ENCODE assay signal across 1 cellular context in the genomic region with DNA sequence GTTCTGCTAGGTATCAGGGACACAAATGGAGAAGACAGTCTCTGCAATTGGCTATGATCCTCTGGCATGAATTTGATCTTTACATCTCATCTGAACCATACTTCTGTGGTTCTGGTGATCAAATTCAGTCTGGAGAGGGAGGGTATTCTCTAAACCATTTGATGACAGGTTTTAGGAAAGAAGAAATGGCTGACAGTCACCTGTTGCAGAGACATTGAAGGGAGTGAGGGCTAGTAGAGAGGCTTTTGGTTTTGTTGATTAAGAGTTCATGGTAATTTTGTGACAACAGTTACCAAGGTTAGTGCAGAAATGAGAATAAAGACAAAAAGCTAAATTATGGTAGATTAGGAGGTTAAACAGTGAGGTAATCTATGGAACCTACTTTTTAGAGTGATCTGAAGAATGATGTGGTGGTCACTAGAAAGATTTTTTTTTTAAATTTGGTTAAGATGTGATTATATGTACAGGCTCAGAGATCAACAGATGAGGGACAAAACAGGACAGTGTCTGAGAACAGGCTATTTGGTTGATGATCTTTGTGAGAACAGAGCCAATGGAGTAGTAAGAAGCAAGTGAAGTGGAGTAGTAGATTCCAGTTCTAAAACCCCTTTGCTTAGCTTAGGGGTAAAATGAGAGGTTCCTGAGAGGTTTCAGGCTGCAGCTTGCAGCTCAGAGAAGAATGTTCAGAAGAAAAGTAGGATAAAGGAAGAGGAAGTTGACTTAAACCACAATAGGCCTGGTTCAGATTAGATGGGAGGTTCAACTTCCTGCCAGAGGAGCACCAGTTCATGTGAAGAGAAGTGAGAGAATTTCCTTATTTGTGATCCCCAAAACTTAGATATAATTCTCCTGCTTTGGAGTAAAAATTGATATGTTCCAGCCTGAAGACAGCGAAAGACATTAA.
TF ChIP-seq lines count a peak whose summit lies in the region.

No MANE protein-coding gene starts in this region.

TF ChIP-seq in K562, 482 proteins besides CTCF, POLR2A, EP300 and RAD21 (continued from another document and continues in another):
- TF ChIP-seq SMC3 (conservative IDR thresholded peaks at IDR 0.05; ENCODE audit: insufficient read depth, low read depth, low read length) (no peak), ZNF699 (CRISPR knock-in tag; IDR thresholded peaks at IDR 0.05; ENCODE audit: insufficient replicate concordance) (no peak), PHF20 (IDR thresholded peaks at IDR 0.05; ENCODE audit: partially characterized antibody) (no peak), CHD2 (IDR thresholded peaks at IDR 0.05; ENCODE audit: low read depth, low read length) (no peak), GATAD2B (IDR thresholded peaks at IDR 0.05; ENCODE audit: borderline replicate concordance) (no peak), CCAR2 (IDR thresholded peaks at IDR 0.05; ENCODE audit: low read depth, low read length) (no peak), CC2D1A (IDR thresholded peaks at IDR 0.05) (no peak), TCFL5 (CRISPR knock-in tag; conservative IDR thresholded peaks at IDR 0.05) (no peak), ZFP91 (CRISPR knock-in tag; IDR thresholded peaks at IDR 0.05) (no peak), TAF9B (IDR thresholded peaks at IDR 0.05; ENCODE audit: partially characterized antibody) (no peak), BCOR (IDR thresholded peaks at IDR 0.05) (no peak), MTA2 (IDR thresholded peaks at IDR 0.05; ENCODE audit: low read depth) (0 out of 2 replicates have a peak, but pooled peaks have one; percentile 20), FOXP1 (CRISPR knock-in tag; IDR thresholded peaks at IDR 0.05) (no peak), ETS2 (tag; IDR thresholded peaks at IDR 0.05; ENCODE audit: borderline replicate concordance, poor library complexity, severe bottlenecking) (no peak), NR1H2 (CRISPR knock-in tag; IDR thresholded peaks at IDR 0.05) (no peak), CHD7 (IDR thresholded peaks at IDR 0.05; ENCODE audit: low read depth, low read length) (no peak), BRD4 (IDR thresholded peaks at IDR 0.05) (no peak; the same call in 1 of the 2 replicates), RFX1 (IDR thresholded peaks at IDR 0.05) (no peak), CEBPZ (IDR thresholded peaks at IDR 0.05; ENCODE audit: borderline replicate concordance, low read depth, low read length) (no peak), CBX5 (IDR thresholded peaks at IDR 0.05; ENCODE audit: borderline replicate concordance, low read depth) (no peak), MXD1 (CRISPR knock-in tag; IDR thresholded peaks at IDR 0.05; ENCODE audit: borderline replicate concordance, poor library complexity, severe bottlenecking) (no peak), ZNF75A (CRISPR knock-in tag; IDR thresholded peaks at IDR 0.05) (no peak), RBM17 (IDR thresholded peaks at IDR 0.05; ENCODE audit: borderline replicate concordance, low read depth, low read length) (no peak), GATA2 (CRISPR knock-in tag; IDR thresholded peaks at IDR 0.05) (no peak), MTA1 (IDR thresholded peaks at IDR 0.05; ENCODE audit: borderline replicate concordance) (no peak), POLR2AphosphoS2 (IDR thresholded peaks at IDR 0.05; ENCODE audit: low read length) (no peak), NFIC (IDR thresholded peaks at IDR 0.05) (no peak)
- TF ChIP-seq, protein P1, sequence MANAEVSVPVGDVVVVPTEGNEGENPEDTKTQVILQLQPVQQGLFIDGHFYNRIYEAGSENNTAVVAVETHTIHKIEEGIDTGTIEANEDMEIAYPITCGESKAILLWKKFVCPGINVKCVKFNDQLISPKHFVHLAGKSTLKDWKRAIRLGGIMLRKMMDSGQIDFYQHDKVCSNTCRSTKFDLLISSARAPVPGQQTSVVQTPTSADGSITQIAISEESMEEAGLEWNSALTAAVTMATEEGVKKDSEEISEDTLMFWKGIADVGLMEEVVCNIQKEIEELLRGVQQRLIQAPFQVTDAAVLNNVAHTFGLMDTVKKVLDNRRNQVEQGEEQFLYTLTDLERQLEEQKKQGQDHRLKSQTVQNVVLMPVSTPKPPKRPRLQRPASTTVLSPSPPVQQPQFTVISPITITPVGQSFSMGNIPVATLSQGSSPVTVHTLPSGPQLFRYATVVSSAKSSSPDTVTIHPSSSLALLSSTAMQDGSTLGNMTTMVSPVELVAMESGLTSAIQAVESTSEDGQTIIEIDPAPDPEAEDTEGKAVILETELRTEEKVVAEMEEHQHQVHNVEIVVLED (CRISPR knock-in tag; IDR thresholded peaks at IDR 0.05), result no peak
- TF ChIP-seq, protein P2, sequence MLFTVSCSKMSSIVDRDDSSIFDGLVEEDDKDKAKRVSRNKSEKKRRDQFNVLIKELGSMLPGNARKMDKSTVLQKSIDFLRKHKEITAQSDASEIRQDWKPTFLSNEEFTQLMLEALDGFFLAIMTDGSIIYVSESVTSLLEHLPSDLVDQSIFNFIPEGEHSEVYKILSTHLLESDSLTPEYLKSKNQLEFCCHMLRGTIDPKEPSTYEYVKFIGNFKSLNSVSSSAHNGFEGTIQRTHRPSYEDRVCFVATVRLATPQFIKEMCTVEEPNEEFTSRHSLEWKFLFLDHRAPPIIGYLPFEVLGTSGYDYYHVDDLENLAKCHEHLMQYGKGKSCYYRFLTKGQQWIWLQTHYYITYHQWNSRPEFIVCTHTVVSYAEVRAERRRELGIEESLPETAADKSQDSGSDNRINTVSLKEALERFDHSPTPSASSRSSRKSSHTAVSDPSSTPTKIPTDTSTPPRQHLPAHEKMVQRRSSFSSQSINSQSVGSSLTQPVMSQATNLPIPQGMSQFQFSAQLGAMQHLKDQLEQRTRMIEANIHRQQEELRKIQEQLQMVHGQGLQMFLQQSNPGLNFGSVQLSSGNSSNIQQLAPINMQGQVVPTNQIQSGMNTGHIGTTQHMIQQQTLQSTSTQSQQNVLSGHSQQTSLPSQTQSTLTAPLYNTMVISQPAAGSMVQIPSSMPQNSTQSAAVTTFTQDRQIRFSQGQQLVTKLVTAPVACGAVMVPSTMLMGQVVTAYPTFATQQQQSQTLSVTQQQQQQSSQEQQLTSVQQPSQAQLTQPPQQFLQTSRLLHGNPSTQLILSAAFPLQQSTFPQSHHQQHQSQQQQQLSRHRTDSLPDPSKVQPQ (CRISPR knock-in tag; IDR thresholded peaks at IDR 0.05; ENCODE audit: borderline replicate concordance), result no peak
- TF ChIP-seq, protein P3, sequence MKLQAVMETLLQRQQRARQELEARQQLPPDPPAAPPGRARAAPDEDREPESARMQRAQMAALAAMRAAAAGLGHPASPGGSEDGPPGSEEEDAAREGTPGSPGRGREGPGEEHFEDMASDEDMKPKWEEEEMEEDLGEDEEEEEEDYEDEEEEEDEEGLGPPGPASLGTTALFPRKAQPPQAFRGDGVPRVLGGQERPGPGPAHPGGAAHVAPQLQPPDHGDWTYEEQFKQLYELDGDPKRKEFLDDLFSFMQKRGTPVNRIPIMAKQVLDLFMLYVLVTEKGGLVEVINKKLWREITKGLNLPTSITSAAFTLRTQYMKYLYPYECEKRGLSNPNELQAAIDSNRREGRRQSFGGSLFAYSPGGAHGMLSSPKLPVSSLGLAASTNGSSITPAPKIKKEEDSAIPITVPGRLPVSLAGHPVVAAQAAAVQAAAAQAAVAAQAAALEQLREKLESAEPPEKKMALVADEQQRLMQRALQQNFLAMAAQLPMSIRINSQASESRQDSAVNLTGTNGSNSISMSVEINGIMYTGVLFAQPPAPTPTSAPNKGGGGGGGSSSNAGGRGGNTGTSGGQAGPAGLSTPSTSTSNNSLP (IDR thresholded peaks at IDR 0.05; ENCODE audit: borderline replicate concordance, low read depth, low read length), result no peak
